ENCODE assay signal across 1 cellular context in the genomic region with DNA sequence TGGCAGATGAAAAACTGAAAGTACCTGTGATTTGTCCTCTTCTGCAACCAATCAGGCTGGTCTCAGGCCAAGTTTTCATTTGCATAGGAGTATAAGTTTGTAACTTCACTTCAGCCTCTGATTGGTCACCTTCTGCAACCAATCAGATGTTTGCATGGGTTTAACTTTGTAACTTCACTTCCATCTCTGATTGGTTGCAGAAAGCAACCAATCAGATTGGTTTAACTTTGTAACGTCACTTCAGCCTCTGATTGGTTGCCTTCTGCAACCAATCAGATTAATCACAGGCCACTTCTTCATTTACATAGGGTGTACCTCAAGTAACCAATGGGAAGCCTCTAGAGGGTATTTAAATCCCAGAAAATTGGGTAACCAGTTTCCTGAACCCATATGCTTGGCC.
TF ChIP-seq lines count a peak whose summit lies in the region.

No MANE protein-coding gene starts in this region.

TF ChIP-seq in endothelial cell of umbilical vein, 7 proteins besides CTCF, POLR2A, EP300 and RAD21:
- TF ChIP-seq POLR2AphosphoS5 (IDR thresholded peaks at IDR 0.05; ENCODE audit: insufficient read depth, low read depth, low read length) = no peak
- TF ChIP-seq, protein P1, sequence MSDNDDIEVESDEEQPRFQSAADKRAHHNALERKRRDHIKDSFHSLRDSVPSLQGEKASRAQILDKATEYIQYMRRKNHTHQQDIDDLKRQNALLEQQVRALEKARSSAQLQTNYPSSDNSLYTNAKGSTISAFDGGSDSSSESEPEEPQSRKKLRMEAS (IDR thresholded peaks at IDR 0.05; ENCODE audit: insufficient read depth, insufficient read length) = no peak
- TF ChIP-seq MYC (IDR thresholded peaks at IDR 0.05; ENCODE audit: low read depth, low read length) = no peak
- TF ChIP-seq FOS (IDR thresholded peaks at IDR 0.05; ENCODE audit: borderline replicate concordance, insufficient read depth, low read length) = no peak
- no peak for TF ChIP-seq EZH2 (IDR thresholded peaks at IDR 0.05; ENCODE audit: borderline replicate concordance, low read depth, low read length, severe bottlenecking)
- no peak for TF ChIP-seq JUN (IDR thresholded peaks at IDR 0.05; ENCODE audit: borderline replicate concordance, insufficient read depth, insufficient read length, low read depth)
- TF ChIP-seq GATA2 (IDR thresholded peaks at IDR 0.05; ENCODE audit: insufficient read depth, insufficient read length, low read depth, low read length) = no peak
